In genomic region chr2:225865468-225865867, GRCh38 we compare ENCODE assay signal across 21 cellular contexts.
"Had no signal": no experiment of that assay in that cellular context is flagged by ENCODE, and none has a peak within 500 bp of the region (broad histone marks: within the 10 kb centered on the region; RNA-seq: fewer than 3 reads in every experiment).

No MANE protein-coding gene starts in this region.

- H3K27ac Mint-ChIP-seq: activated CD4-positive, alpha-beta T cell treated with anti-CD3 and anti-CD28 coated beads, Interleukin-2, amount 10 ng/mL, durations not matched to agents 24 days and 14 days; activated CD8-positive, alpha-beta T cell treated with anti-CD3 and anti-CD28 coated beads, Interleukin-2, amount 10 ng/mL, durations not matched to agents 7 days and 5 days; activated naive CD8-positive, alpha-beta T cell; immature natural killer cell; nephron progenitor cell; progenitor cell of endocrine pancreas; T-helper 2 cell treated with Interferon-gamma antibody and Interleukin-4, amounts not matched to agents 5 μg/mL and 100 μg/mL, for 36 hours had no signal

- H3K4me1 Mint-ChIP-seq: activated CD4-positive, alpha-beta T cell treated with anti-CD3 and anti-CD28 coated beads, Interleukin-2, amount 10 ng/mL, durations not matched to agents 24 days and 14 days; immature natural killer cell; nephron progenitor cell had no signal

- H3K36me3 Mint-ChIP-seq: activated naive CD8-positive, alpha-beta T cell; immature natural killer cell had no signal

- H3K4me3 Mint-ChIP-seq: activated CD4-positive, alpha-beta T cell treated with anti-CD3 and anti-CD28 coated beads, Interleukin-2, amount 10 ng/mL, durations not matched to agents 24 days and 14 days; activated CD8-positive, alpha-beta T cell treated with anti-CD3 and anti-CD28 coated beads, Interleukin-2, amount 10 ng/mL, durations not matched to agents 7 days and 5 days; activated naive CD8-positive, alpha-beta T cell; immature natural killer cell; nephron progenitor cell; T-helper 2 cell treated with Interferon-gamma antibody and Interleukin-4, amounts not matched to agents 5 μg/mL and 100 μg/mL, for 36 hours had no signal

- DNase-seq: activated CD4-positive, alpha-beta T cell treated with anti-CD3 and anti-CD28 coated beads, Interleukin-2, amount 10 ng/mL, durations not matched to agents 24 days and 14 days; activated CD4-positive, CD25-positive, alpha-beta regulatory T cell; activated CD8-positive, alpha-beta memory T cell treated with anti-CD3 and anti-CD28 coated beads, Interleukin-2, amount 50 U/mL, for 4 hours; activated CD8-positive, alpha-beta T cell treated with anti-CD3 and anti-CD28 coated beads, Interleukin-2, amount 10 ng/mL, durations not matched to agents 7 days and 5 days; activated gamma-delta T cell treated with Interleukin-2 at 50 U/mL for 16 hours; activated T-cell treated with anti-CD3 and anti-CD28 coated beads, Interleukin-2, amount 50 U/mL, for 48 hours; anterior cingulate cortex; erythroblast; heart left ventricle; immature natural killer cell; nephron progenitor cell; occipital lobe; right cardiac atrium; small intestine; stimulated activated CD4-positive, alpha-beta T cell treated with anti-CD3 and anti-CD28 coated beads, Interleukin-4, amount 100 ng/mL, for 4 hours; stimulated activated CD8-positive, alpha-beta memory T cell treated with anti-CD3 and anti-CD28 coated beads, Interleukin-4, amount 100 ng/mL, for 48 hours; stimulated activated naive CD4-positive, alpha-beta T cell treated with Interleukin-2 at 50 U/mL for 16 hours; transverse colon had no signal

- H3K9me3 Mint-ChIP-seq: activated CD4-positive, alpha-beta T cell treated with anti-CD3 and anti-CD28 coated beads, Interleukin-2, amount 10 ng/mL, durations not matched to agents 24 days and 14 days; nephron progenitor cell; T-helper 2 cell treated with Interferon-gamma antibody and Interleukin-4, amounts not matched to agents 5 μg/mL and 100 μg/mL, for 36 hours had no signal

- H3K27me3 Mint-ChIP-seq: activated CD4-positive, alpha-beta T cell treated with anti-CD3 and anti-CD28 coated beads, Interleukin-2, amount 10 ng/mL, durations not matched to agents 24 days and 14 days; progenitor cell of endocrine pancreas had no signal

- H3K4me3 ChIP-seq: heart left ventricle, transverse colon had no signal
